9 cellular contexts compared by ENCODE assay signal in genomic region chr2:197517150-197517549, GRCh38. TPM values are rescaled to one million over a fixed set of nuclear protein-coding genes. Genes with fewer than 3 reads are reported as not detected.
DNase-seq lines count a peak whose midpoint lies in the region; ATAC-seq lines count a peak whose summit lies in the region.
"Had no signal": no experiment of that assay in that cellular context is flagged by ENCODE, and none has a peak within 500 bp of the region (broad histone marks: within the 10 kb centered on the region; RNA-seq: fewer than 3 reads in every experiment).

No MANE protein-coding gene starts in this region.

- H3K27ac Mint-ChIP-seq in T-helper 1 cell treated with Interleukin-12 subunit alpha and Interleukin-12 subunit beta and Interleukin-4 antibody, amounts not matched to agents 30 μg/mL and 1 μg/mL, for 36 hours, result no peak overlapping the region
- no peak overlapping the region for H3K27ac Mint-ChIP-seq in activated CD4-positive, alpha-beta memory T cell treated with anti-CD3 and anti-CD28 coated beads, Interleukin-2, amount 10 ng/mL, durations not matched to agents 7 days and 5 days

- POLR2A ChIA-PET in activated CD4-positive, alpha-beta memory T cell treated with anti-CD3 and anti-CD28 coated beads, Interleukin-2, amount 10 ng/mL, durations not matched to agents 7 days and 5 days (lab: Charles Lee), result interaction anchor here (0.6 to 6.6 kb wide), 11 partner anchors 8 to 718 kb away, joined by 3 to 275 read pairs (median 10); partner anchors contain the start of genes COQ10B, GTF3C3, HSPD1 and HSPE1

- peak overlapping the region; percentile 97 for H3K4me3 Mint-ChIP-seq in T-helper 1 cell treated with Interleukin-12 subunit alpha and Interleukin-12 subunit beta and Interleukin-4 antibody, amounts not matched to agents 30 μg/mL and 1 μg/mL, for 36 hours
- H3K4me3 Mint-ChIP-seq in activated CD4-positive, alpha-beta memory T cell treated with anti-CD3 and anti-CD28 coated beads, Interleukin-2, amount 10 ng/mL, durations not matched to agents 7 days and 5 days, result peak overlapping the region; percentile 96

- CTCF ChIA-PET in activated CD4-positive, alpha-beta memory T cell treated with anti-CD3 and anti-CD28 coated beads, Interleukin-2, amount 10 ng/mL, durations not matched to agents 7 days and 5 days (lab: Charles Lee), result interaction anchor here (0.8 to 3.2 kb wide), 5 partner anchors 9 to 188 kb away, joined by 3 to 30 read pairs (median 3); partner anchors contain the start of genes HSPD1, HSPE1 and MARS2

- H3K4me1 ChIP-seq in iPS-15b (ENCODE audit: control insufficient read depth, insufficient read depth, low read length) (peaks cover 5% of the 10 kb centered on the region), stomach smooth muscle (ENCODE audit: control insufficient read depth, insufficient read depth, low read length) (peaks cover 5% of the 10 kb centered on the region)

- H3K36me3 ChIP-seq in iPS-15b (ENCODE audit: control insufficient read depth, insufficient read depth, low read length), result no peaks in the 10 kb centered on the region
- no peaks in the 10 kb centered on the region for H3K36me3 ChIP-seq in stomach smooth muscle (ENCODE audit: control insufficient read depth in 2 of 2, insufficient read depth in 2 of 2, low read length in 2 of 2)

- no peaks in the 10 kb centered on the region for H3K9me3 Mint-ChIP-seq in T-helper 1 cell treated with Interleukin-12 subunit alpha and Interleukin-12 subunit beta and Interleukin-4 antibody, amounts not matched to agents 30 μg/mL and 1 μg/mL, for 36 hours
- H3K9me3 Mint-ChIP-seq in activated CD4-positive, alpha-beta memory T cell treated with anti-CD3 and anti-CD28 coated beads, Interleukin-2, amount 10 ng/mL, durations not matched to agents 7 days and 5 days, result peaks cover 3% of the 10 kb centered on the region

- H3K9ac ChIP-seq in iPS-15b (ENCODE audit: low read depth, low read length) (no peak overlapping the region), stomach smooth muscle (ENCODE audit: low read length in 2 of 2) (peak overlapping the region; percentile 95)

- no peak for DNase-seq in T-helper 1 cell
- no peak for DNase-seq in activated CD4-positive, alpha-beta memory T cell treated with anti-CD3 and anti-CD28 coated beads, Interleukin-2, amount 10 ng/mL, durations not matched to agents 7 days and 5 days
- DNase-seq in DMS114 treated with DMSO at 0.1 percent for 48 hours (lab: John Stamatoyannopoulos, UW; ENCODE audit: unreplicated experiment), result no peak
- no peak for DNase-seq in SW 1271 (lab: John Stamatoyannopoulos, UW)
- DNase-seq: T1000 had no signal

- H3K9me3 ChIP-seq in iPS-15b (ENCODE audit: control insufficient read depth, insufficient read depth, low read length) (no peaks in the 10 kb centered on the region), stomach smooth muscle (ENCODE audit: control insufficient read depth in 2 of 2, low read length in 2 of 2) (no peaks in the 10 kb centered on the region)

- H3K4me1 Mint-ChIP-seq in T-helper 1 cell treated with Interleukin-12 subunit alpha and Interleukin-12 subunit beta and Interleukin-4 antibody, amounts not matched to agents 30 μg/mL and 1 μg/mL, for 36 hours (ENCODE audit: low read depth), result peaks cover 33% of the 10 kb centered on the region
- peaks cover 39% of the 10 kb centered on the region for H3K4me1 Mint-ChIP-seq in activated CD4-positive, alpha-beta memory T cell treated with anti-CD3 and anti-CD28 coated beads, Interleukin-2, amount 10 ng/mL, durations not matched to agents 7 days and 5 days

- no peak overlapping the region for H3K27ac ChIP-seq in stomach smooth muscle (ENCODE audit: low read length)

- H3K4me3 ChIP-seq in iPS-15b (ENCODE audit: low read depth, low read length) (peak overlapping the region; percentile 95), stomach smooth muscle (ENCODE audit: low read length in 2 of 2) (peak overlapping the region; percentile 91 to 98)

- H3K27me3 Mint-ChIP-seq in T-helper 1 cell treated with Interleukin-12 subunit alpha and Interleukin-12 subunit beta and Interleukin-4 antibody, amounts not matched to agents 30 μg/mL and 1 μg/mL, for 36 hours (ENCODE audit: low read depth), result no peaks in the 10 kb centered on the region
- no peaks in the 10 kb centered on the region for H3K27me3 Mint-ChIP-seq in activated CD4-positive, alpha-beta memory T cell treated with anti-CD3 and anti-CD28 coated beads, Interleukin-2, amount 10 ng/mL, durations not matched to agents 7 days and 5 days

- H3K36me3 Mint-ChIP-seq in T-helper 1 cell treated with Interleukin-12 subunit alpha and Interleukin-12 subunit beta and Interleukin-4 antibody, amounts not matched to agents 30 μg/mL and 1 μg/mL, for 36 hours (ENCODE audit: low read depth), result peaks cover 15% of the 10 kb centered on the region
- H3K36me3 Mint-ChIP-seq in activated CD4-positive, alpha-beta memory T cell treated with anti-CD3 and anti-CD28 coated beads, Interleukin-2, amount 10 ng/mL, durations not matched to agents 7 days and 5 days (ENCODE audit: low read depth), result peaks cover 36% of the 10 kb centered on the region

- ATAC-seq in GM21737 (IDR thresholded peaks at IDR 0.05; ENCODE audit: unreplicated experiment), result no peak

- H3K27me3 ChIP-seq in iPS-15b (ENCODE audit: control insufficient read depth, insufficient read depth, low read length) (no peaks in the 10 kb centered on the region), stomach smooth muscle (ENCODE audit: control insufficient read depth in 1 of 2, insufficient read depth in 2 of 2, low read length in 2 of 2) (no peaks in the 10 kb centered on the region)

RNA-seq across cellular contexts. Expression of gene MOB4, which starts 1.3 kb away (rescaled TPM):
- 10 to 100 TPM; 23.5 to 24.8 TPM for total RNA-seq in activated CD4-positive, alpha-beta memory T cell treated with anti-CD3 and anti-CD28 coated beads, Interleukin-2, amount 10 ng/mL, durations not matched to agents 7 days and 5 days

RNA-seq across cellular contexts. Expression of gene HSPE1, which starts 17.0 kb away (rescaled TPM):
- total RNA-seq in activated CD4-positive, alpha-beta memory T cell treated with anti-CD3 and anti-CD28 coated beads, Interleukin-2, amount 10 ng/mL, durations not matched to agents 7 days and 5 days, result 10 to 100 TPM; 85.9 to 92.6 TPM

RNA-seq across cellular contexts. Expression of gene HSPD1, which starts 17.5 kb away (rescaled TPM):
- 100 to 1,000 TPM; 227 to 229 TPM for total RNA-seq in activated CD4-positive, alpha-beta memory T cell treated with anti-CD3 and anti-CD28 coated beads, Interleukin-2, amount 10 ng/mL, durations not matched to agents 7 days and 5 days
